Comparison of ENCODE assay signal across 7 cellular contexts in the genomic region with DNA sequence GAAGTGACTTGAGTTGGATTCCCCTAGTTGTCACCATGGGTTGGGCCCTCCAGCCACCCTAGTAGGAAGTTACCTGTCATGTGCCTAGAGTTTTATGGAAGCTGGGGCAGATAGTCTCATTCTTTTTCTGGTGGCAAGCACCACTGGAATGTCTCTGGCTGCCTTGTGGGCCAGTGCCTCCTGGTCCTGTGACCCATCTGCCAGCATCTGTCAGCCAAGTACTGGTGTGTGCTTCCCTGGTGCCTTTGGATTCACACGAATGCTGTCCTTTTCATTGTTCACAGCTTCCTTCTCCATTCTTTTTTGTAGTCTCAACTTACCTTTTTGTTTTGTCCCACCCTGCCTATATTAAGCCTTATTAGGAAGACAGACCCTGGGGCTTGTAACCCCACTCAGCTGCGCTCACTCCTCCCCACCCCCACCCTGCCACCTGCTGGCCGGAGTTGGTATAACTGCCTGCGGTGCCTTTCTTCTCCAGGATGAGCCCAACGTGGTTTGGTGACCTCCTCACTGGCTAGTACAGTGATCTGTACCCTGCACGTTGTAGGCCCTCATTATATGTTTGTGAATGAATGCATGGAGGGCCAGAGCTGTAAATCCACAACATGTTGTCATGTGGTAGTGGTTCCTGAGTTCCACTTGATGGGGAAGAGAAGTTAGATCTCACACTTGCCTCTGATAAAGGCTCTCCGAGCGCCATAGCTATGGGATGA.
DNase-seq lines count a peak whose midpoint lies in the region; ATAC-seq and TF ChIP-seq lines count a peak whose summit lies in the region.

No MANE protein-coding gene starts in this region.

- H3K79me2 ChIP-seq in neural progenitor cell (ENCODE audit: low read depth), result no peaks in the 10 kb centered on the region

- TF ChIP-seq POLR2A in tibial nerve (IDR thresholded peaks at IDR 0.05), result no peak

- H2AFZ ChIP-seq in neural progenitor cell (replicated peaks), result no peak overlapping the region

- H3F3A ChIP-seq in neural progenitor cell (ENCODE audit: low read depth), result peaks cover 48% of the 10 kb centered on the region

- peak overlapping the region; percentile 19 for H3K4me3 Mint-ChIP-seq in neural progenitor cell

- no peak overlapping the region for H3K4me2 ChIP-seq in neural progenitor cell

- TF ChIP-seq EP300 in tibial nerve (IDR thresholded peaks at IDR 0.05), result no peak

- H3K27ac ChIP-seq in neural progenitor cell (no peak overlapping the region), tibial nerve (no peak overlapping the region)

- H3K9ac ChIP-seq in neural progenitor cell, result no peak overlapping the region

- no peak overlapping the region for H3K27ac Mint-ChIP-seq in neural progenitor cell

- H3K27me3 ChIP-seq in GM06990 (replicated peaks; ENCODE audit: control insufficient read depth, insufficient read depth, low read length), result no peaks in the 10 kb centered on the region; the same call in 1 of the 2 replicates
- H3K27me3 ChIP-seq in neural progenitor cell, result peaks cover 53% of the 10 kb centered on the region
- peaks cover 0 to 13% of the 10 kb centered on the region in 2 donors for H3K27me3 ChIP-seq in tibial nerve

- 27 to 29% methylated on average over 8 of the region's 8 CpGs for WGBS in tibial nerve, 2 donors

- DNase-seq in GM06990 (ENCODE audit: extremely low read depth, insufficient read length), result no peak
- DNase-seq in NCI-H1694 treated with DMSO at 0.1 percent for 48 hours (lab: John Stamatoyannopoulos, UW), result peak; percentile 90
- peak; percentile 77 to 80 for DNase-seq in activated CD4-positive, alpha-beta T cell treated with anti-CD3 and anti-CD28 coated beads, Interleukin-2, amount 50 U/mL, for 48 hours
- DNase-seq in epidermal melanocyte (ENCODE audit: insufficient read length, low spot score), result peak; percentile 85
- peak; percentile 76 for DNase-seq in neural progenitor cell (ENCODE audit: low spot score)
- peak in 1 of 2 donors; percentile 75 for DNase-seq in tibial nerve (ENCODE audit: low spot score in 2 of 2)

- peaks cover 34% of the 10 kb centered on the region for H3K27me3 Mint-ChIP-seq in neural progenitor cell (ENCODE audit: insufficient read depth, low read depth)

- H3K36me3 ChIP-seq in GM06990 (ENCODE audit: control insufficient read depth, insufficient read depth, low read length), result no peaks in the 10 kb centered on the region
- no peaks in the 10 kb centered on the region for H3K36me3 ChIP-seq in neural progenitor cell
- H3K36me3 ChIP-seq in tibial nerve, result no peaks in the 10 kb centered on the region

- ATAC-seq in GM18502 (IDR thresholded peaks at IDR 0.05; ENCODE audit: poor library complexity, unreplicated experiment), result no peak

- H3K4me1 ChIP-seq in neural progenitor cell (peaks cover 49% of the 10 kb centered on the region), tibial nerve (peaks cover 0 to 72% (median 17%) of the 10 kb centered on the region in 4 donors)

- peaks cover 86% of the 10 kb centered on the region for H4K20me1 ChIP-seq in neural progenitor cell (ENCODE audit: low read depth)

- peaks cover 3% of the 10 kb centered on the region for H3K36me3 Mint-ChIP-seq in neural progenitor cell

- H3K9me3 Mint-ChIP-seq in neural progenitor cell, result peaks cover 3% of the 10 kb centered on the region

- H3K4me3 ChIP-seq in GM06990 (replicated peaks; ENCODE audit: low read depth, low read length) (no peak overlapping the region), neural progenitor cell (no peak overlapping the region), tibial nerve (no peak overlapping the region)

- H3K9me3 ChIP-seq in neural progenitor cell (ENCODE audit: low read depth), result no peaks in the 10 kb centered on the region
- no peaks in the 10 kb centered on the region for H3K9me3 ChIP-seq in tibial nerve

- TF ChIP-seq CTCF in GM06990 (IDR thresholded peaks at IDR 0.05; ENCODE audit: insufficient read depth, low read length, poor library complexity, severe bottlenecking) (peak; percentile 96), neural progenitor cell (IDR thresholded peaks at IDR 0.05) (peak; percentile 96), tibial nerve (IDR thresholded peaks at IDR 0.05) (peak; percentile 75 to 96 (median 86))

- peaks cover 61% of the 10 kb centered on the region for H3K4me1 Mint-ChIP-seq in neural progenitor cell
